ENCODE assay signal across 25 cellular contexts in genomic region chr6:134426623-134427022, GRCh38.
"Had no signal": no experiment of that assay in that cellular context is flagged by ENCODE, and none has a peak within 500 bp of the region (broad histone marks: within the 10 kb centered on the region; RNA-seq: fewer than 3 reads in every experiment).

No MANE protein-coding gene starts in this region.

- H3K4me3 Mint-ChIP-seq: natural killer cell treated with Interleukin-12 subunit alpha and Interleukin-12 subunit beta and Interleukin-15 and Interleukin-18, amount 100 ng/mL, for 72 hours had no signal

- ATAC-seq: esophagus mucosa; left lobe of liver; natural killer cell treated with Interleukin-12 subunit alpha and Interleukin-12 subunit beta and Interleukin-15 and Interleukin-18, amount 100 ng/mL, for 72 hours; pancreas; psoas muscle; sciatic nerve had no signal

- H3K36me3 Mint-ChIP-seq: natural killer cell treated with Interleukin-12 subunit alpha and Interleukin-12 subunit beta and Interleukin-15 and Interleukin-18, amount 100 ng/mL, for 72 hours had no signal

- H3K27ac ChIP-seq: dorsolateral prefrontal cortex, heart right ventricle, pancreas, psoas muscle, spleen, stomach, thoracic aorta, transverse colon had no signal

- H3K4me3 ChIP-seq: dorsolateral prefrontal cortex, heart right ventricle, pancreas, psoas muscle, spleen, stomach, thoracic aorta, transverse colon had no signal

- H3K9me3 ChIP-seq: heart right ventricle, pancreas, psoas muscle, spleen, stomach, thoracic aorta, transverse colon had no signal

- H3K36me3 ChIP-seq: heart right ventricle, pancreas, spleen, stomach, thoracic aorta, transverse colon had no signal

- H3K9me3 Mint-ChIP-seq: natural killer cell treated with Interleukin-12 subunit alpha and Interleukin-12 subunit beta and Interleukin-15 and Interleukin-18, amount 100 ng/mL, for 72 hours had no signal

- DNase-seq: cortex of kidney; dorsolateral prefrontal cortex; effector CD8-positive, alpha-beta T cell; heart right ventricle; hypothalamus; islet precursor cell; mammary epithelial cell; midbrain; occipital lobe; pancreas; psoas muscle; retina; spleen; stimulated activated CD4-positive, alpha-beta T cell treated with anti-CD3 and anti-CD28 coated beads, Interleukin-15, amount 100 ng/mL, for 24 hours; stimulated activated CD4-positive, alpha-beta T cell treated with anti-CD3 and anti-CD28 coated beads, Interleukin-1b, Interleukin-23, amount 100 ng/mL, for 48 hours; stimulated activated CD4-positive, alpha-beta T cell treated with anti-CD3 and anti-CD28 coated beads, Interleukin-4, amount 100 ng/mL, for 24 hours; stimulated activated naive CD4-positive, alpha-beta T cell; stomach; transverse colon had no signal

- FAIRE-seq: frontal cortex, pancreas had no signal

- H3K4me1 ChIP-seq: psoas muscle, transverse colon had no signal

- H3K27me3 ChIP-seq: dorsolateral prefrontal cortex, heart right ventricle, pancreas, spleen, stomach, transverse colon had no signal
